ENCODE assay signal across 1 cellular context in the genomic region with DNA sequence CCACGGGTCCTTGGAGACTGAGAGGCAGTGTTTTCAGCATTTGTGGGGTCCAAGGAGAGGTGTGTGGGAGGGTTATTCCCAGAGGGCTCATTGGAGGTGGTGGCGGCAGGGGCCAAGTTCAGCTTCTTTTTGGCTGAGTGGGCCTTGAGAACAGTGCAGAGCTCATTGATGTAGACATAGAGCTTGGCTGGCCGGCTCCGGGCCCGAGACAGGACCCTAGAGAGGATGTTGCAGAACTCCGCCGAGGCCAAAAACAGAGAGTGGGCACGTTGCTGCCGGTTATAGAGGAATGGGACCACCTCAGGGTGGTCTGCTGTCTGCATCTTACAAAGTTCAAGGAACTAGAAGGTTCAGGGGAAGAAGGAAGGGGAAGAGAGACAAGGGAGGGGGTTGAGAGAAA.
TF ChIP-seq lines count a peak whose summit lies in the region.

No MANE protein-coding gene starts in this region.

TF ChIP-seq in H1, 55 proteins besides CTCF, POLR2A, EP300 and RAD21:
- TF ChIP-seq TEAD4 (IDR thresholded peaks at IDR 0.05; ENCODE audit: low read depth, low read length) (no peak), JUND (IDR thresholded peaks at IDR 0.05; ENCODE audit: low read length) (no peak), HDAC6 (IDR thresholded peaks at IDR 0.05; ENCODE audit: low read depth, low read length) (no peak), ATF2 (IDR thresholded peaks at IDR 0.05; ENCODE audit: low read length) (no peak), JUN (IDR thresholded peaks at IDR 0.05; ENCODE audit: low read depth, low read length) (no peak), HDAC2 (IDR thresholded peaks at IDR 0.05; ENCODE audit: borderline replicate concordance in 1 of 2, low read depth in 2 of 2, low read length in 2 of 2) (no peak), SUZ12 (IDR thresholded peaks at IDR 0.05; ENCODE audit: low read length) (no peak)
